14 cellular contexts compared by ENCODE assay signal in genomic region chr6:5111626-5112025, GRCh38. TPM values are rescaled to one million over a fixed set of nuclear protein-coding genes. Genes with fewer than 3 reads are reported as not detected.
DNase-seq lines count a peak whose midpoint lies in the region; ATAC-seq and TF ChIP-seq lines count a peak whose summit lies in the region.
"Had no signal": no experiment of that assay in that cellular context is flagged by ENCODE, and none has a peak within 500 bp of the region (broad histone marks: within the 10 kb centered on the region; RNA-seq: fewer than 3 reads in every experiment).

No MANE protein-coding gene starts in this region.

- H3K4me3 ChIP-seq in BLaER1 treated with 17β-estradiol and CSF1 and Interleukin-3, amounts not matched to agents 10 nM and 100 nM: no peak overlapping the region
- no peak overlapping the region for H3K4me3 ChIP-seq in RWPE2 (ENCODE audit: severe bottlenecking)
- H3K4me3 ChIP-seq in sigmoid colon: no peak overlapping the region
- H3K4me3 ChIP-seq in mammary epithelial cell (replicated peaks in 1 of 3; ENCODE audit: insufficient read depth in 1 of 3, low read depth in 2 of 3, low read length in 3 of 3): no peak overlapping the region

- H3K36me3 ChIP-seq in BLaER1 treated with 17β-estradiol and CSF1 and Interleukin-3, amounts not matched to agents 10 nM and 100 nM: peaks cover 0 to 89% (median 56%) of the 10 kb centered on the region in 11 experiments; a peak in 19 of 22 replicates
- H3K36me3 ChIP-seq in RWPE2 (ENCODE audit: low read depth) (0 out of 2 replicates have a peak, but pooled peaks cover 3% of the 10 kb centered on the region), sigmoid colon (no peaks in the 10 kb centered on the region), mammary epithelial cell (ENCODE audit: insufficient read depth, low read length) (no peaks in the 10 kb centered on the region)
- H3K36me3 ChIP-seq: BE2C had no signal

- no peak for TF ChIP-seq CTCF in RWPE2 (IDR thresholded peaks at IDR 0.05; ENCODE audit: poor library complexity, severe bottlenecking)
- TF ChIP-seq CTCF in sigmoid colon (IDR thresholded peaks at IDR 0.05): no peak
- TF ChIP-seq CTCF in mammary epithelial cell (conservative IDR thresholded peaks at IDR 0.05 in 1 of 2, IDR thresholded peaks at IDR 0.05 in 1 of 2; ENCODE audit: extremely low read depth in 1 of 2, insufficient read depth in 1 of 2, low read depth in 1 of 2, low read length in 2 of 2): no peak

- no peak overlapping the region for H2AFZ ChIP-seq in mammary epithelial cell (ENCODE audit: low read depth, low read length)

- H3K9me3 ChIP-seq in BLaER1 treated with 17β-estradiol and CSF1 and Interleukin-3, amounts not matched to agents 10 nM and 100 nM (replicated peaks in 1 of 11): no peaks in the 10 kb centered on the region
- H3K9me3 ChIP-seq in RWPE2 (ENCODE audit: severe bottlenecking): no peaks in the 10 kb centered on the region
- H3K9me3 ChIP-seq in sigmoid colon: no peaks in the 10 kb centered on the region
- no peaks in the 10 kb centered on the region for H3K9me3 ChIP-seq in mammary epithelial cell (replicated peaks; ENCODE audit: insufficient read depth, low read length)
- H3K9me3 ChIP-seq: BE2C had no signal

- intact Hi-C loops in sigmoid colon (cut with DNase I) (no loop called here), mammary epithelial cell (cut with micrococcal nuclease) (loop anchor here (1.0 kb wide), 1 partner anchor 14 kb away; no protein-coding TSS in a partner anchor)

- no peaks in the 10 kb centered on the region for H3K27me3 ChIP-seq in BLaER1 treated with 17β-estradiol and CSF1 and Interleukin-3, amounts not matched to agents 10 nM and 100 nM
- H3K27me3 ChIP-seq in RWPE2 (ENCODE audit: insufficient read depth, poor library complexity, severe bottlenecking) (no peaks in the 10 kb centered on the region), sigmoid colon (no peaks in the 10 kb centered on the region), mammary epithelial cell (ENCODE audit: insufficient read depth, low read length) (no peaks in the 10 kb centered on the region)
- H3K27me3 ChIP-seq: BE2C had no signal

- dilution Hi-C loops in mammary epithelial cell (cut with HindIII; ENCODE audit: low sequenced_read_pairs): no loop called here

- DNase-seq in RWPE2 (ENCODE audit: low spot score) (no peak), mesenteric fat pad (ENCODE audit: low spot score) (peak; percentile 39), sigmoid colon (peak; percentile 48), mammary epithelial cell (no peak)
- no peak for DNase-seq in activated CD4-positive, alpha-beta T cell treated with anti-CD3 and anti-CD28 coated beads for 1 hour
- DNase-seq: ACHN; BE2C; CD4-positive, alpha-beta memory T cell; DMS153; DMS79; GDM1; H9 had no signal

- TF ChIP-seq POLR2A in sigmoid colon (IDR thresholded peaks at IDR 0.05): no peak

- H3K9ac ChIP-seq in BLaER1 treated with 17β-estradiol and CSF1 and Interleukin-3, amounts not matched to agents 10 nM and 100 nM: no peak overlapping the region
- H3K9ac ChIP-seq in mammary epithelial cell (ENCODE audit: insufficient read depth, low read length): no peak overlapping the region

- no peaks in the 10 kb centered on the region for H3K79me2 ChIP-seq in mammary epithelial cell (ENCODE audit: insufficient read depth, low read length)

- H3K4me1 ChIP-seq in BLaER1 treated with 17β-estradiol and CSF1 and Interleukin-3, amounts not matched to agents 10 nM and 100 nM: peaks cover 0 to 22% (median 19%) of the 10 kb centered on the region in 10 experiments; a peak in 17 of 20 replicates
- peaks cover 7% of the 10 kb centered on the region for H3K4me1 ChIP-seq in RWPE2 (ENCODE audit: insufficient read depth, poor library complexity, severe bottlenecking)
- H3K4me1 ChIP-seq in sigmoid colon: peaks cover 0 to 13% (median 5%) of the 10 kb centered on the region in 4 donors
- H3K4me1 ChIP-seq in mammary epithelial cell (ENCODE audit: insufficient read depth, low read length): peaks cover 17% of the 10 kb centered on the region
- H3K4me1 ChIP-seq: BE2C had no signal

- H3K27ac ChIP-seq in BLaER1 treated with 17β-estradiol and CSF1 and Interleukin-3, amounts not matched to agents 10 nM and 100 nM: no peak overlapping the region
- H3K27ac ChIP-seq in RWPE2 (ENCODE audit: poor library complexity, severe bottlenecking): peak overlapping the region; percentile 21
- H3K27ac ChIP-seq in sigmoid colon: no peak overlapping the region
- no peak overlapping the region for H3K27ac ChIP-seq in mammary epithelial cell (ENCODE audit: insufficient read depth, low read depth, low read length)

- TF ChIP-seq EP300 in sigmoid colon (IDR thresholded peaks at IDR 0.05): no peak

- WGBS in sigmoid colon, 2 donors: 93% methylated on average over 7 of the region's 7 CpGs
- 84% methylated on average over 7 of the region's 7 CpGs for WGBS in mammary epithelial cell (ENCODE audit: low coverage, missing lambda C conversion rate)

- BruUV-seq in mammary epithelial cell (replicated peaks; lab: Mats Ljungman, UMichigan): no TSS peak

- H3K4me2 ChIP-seq in BLaER1 treated with 17β-estradiol and CSF1 and Interleukin-3, amounts not matched to agents 10 nM and 100 nM: peak overlapping the region in 10 of 11 experiments; percentile 6 to 67 (median 40); a peak in 12 of 22 replicates
- no peak overlapping the region for H3K4me2 ChIP-seq in mammary epithelial cell (ENCODE audit: insufficient read depth, low read depth, low read length)

- H4K20me1 ChIP-seq in BLaER1 treated with 17β-estradiol and CSF1 and Interleukin-3, amounts not matched to agents 10 nM and 100 nM: peaks cover 0 to 87% (median 11%) of the 10 kb centered on the region in 11 experiments; a peak in 8 of 22 replicates
- H4K20me1 ChIP-seq in mammary epithelial cell (ENCODE audit: insufficient read depth, low read length): no peaks in the 10 kb centered on the region

- ATAC-seq in RWPE2 (ENCODE audit: low read depth) (no peak), GM21360 (IDR thresholded peaks at IDR 0.05; ENCODE audit: unreplicated experiment) (no peak)

- CTCF ChIA-PET in mammary epithelial cell (lab: Charles Lee; ENCODE audit: low non-redundant PET): no interaction called here

- in situ Hi-C loops in mammary epithelial cell (cut with MboI; ENCODE audit: low sequenced_read_pairs in 2 of 2): no loop called here

RNA-seq across cellular contexts. Expression of gene PPP1R3G, which starts 26.5 kb away (rescaled TPM):
- total RNA-seq in mesenteric fat pad (1.3 TPM), sigmoid colon (1 to 10 TPM; 1.8 to 3.0 (median 2.2) TPM), mammary epithelial cell (under 1 TPM in 1 of 2 donors, not detected in 1; 0.67 TPM)
- polyA plus RNA-seq in sigmoid colon (under 1 TPM; under 0.01 to 0.63 (median 0.23) TPM), mammary epithelial cell (0.03 TPM)
- not detected for polyA minus RNA-seq in mammary epithelial cell
- total RNA-seq: CD4-positive, alpha-beta memory T cell; H9 had no signal
- polyA plus RNA-seq: CD4-positive, alpha-beta memory T cell had no signal

Comparison
In these comparisons a context has a peak if more than half of its experiments do, and no peak if none do; other contexts are left out.
1. DNase-seq: peak in mesenteric fat pad (single experiment) and sigmoid colon (single experiment); none in RWPE2 (single experiment), activated CD4-positive, alpha-beta T cell treated with anti-CD3 and anti-CD28 coated beads for 1 hour (single experiment) and mammary epithelial cell (single experiment).